2 cellular contexts compared by ENCODE assay signal in the genomic region with DNA sequence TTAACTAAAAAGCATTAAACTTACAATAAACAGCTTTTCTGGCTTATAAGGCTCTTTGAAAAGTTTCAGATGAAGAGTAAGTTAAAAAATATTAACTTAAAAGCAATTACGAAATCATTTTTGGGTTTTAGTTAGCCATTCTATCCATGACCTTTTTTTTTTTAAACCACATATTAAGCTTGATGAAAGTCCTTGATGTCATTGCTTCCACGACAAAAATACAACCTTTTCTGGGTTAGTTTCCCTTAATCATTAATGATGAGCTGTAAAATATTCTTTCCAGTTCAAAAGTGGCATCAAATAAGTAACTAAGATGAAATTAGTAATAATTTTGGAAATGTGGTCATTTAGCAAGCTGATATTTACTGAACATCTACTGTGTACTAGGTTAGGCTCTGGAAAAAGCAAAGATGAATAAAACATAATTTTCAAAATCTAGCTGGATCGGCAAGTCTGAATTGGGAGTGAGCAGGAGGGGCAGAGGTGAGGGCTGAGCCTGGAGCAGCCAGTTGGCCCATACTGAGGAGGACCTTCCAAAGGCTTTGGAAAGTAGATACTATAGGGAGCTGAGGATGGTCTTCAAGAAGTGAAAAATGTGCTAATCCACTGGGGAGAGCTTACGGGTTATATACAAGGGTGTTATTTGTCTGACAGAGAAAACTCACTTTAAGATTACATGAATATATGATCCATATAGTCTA.
TF ChIP-seq lines count a peak whose summit lies in the region.

No MANE protein-coding gene starts in this region.

TF ChIP-seq in liver, 16 proteins besides CTCF, POLR2A, EP300 and RAD21:
- TF ChIP-seq HNF4G (IDR thresholded peaks at IDR 0.05), result no peak
- peak; percentile 25 for TF ChIP-seq YY1 (IDR thresholded peaks at IDR 0.05)
- TF ChIP-seq, protein P1, sequence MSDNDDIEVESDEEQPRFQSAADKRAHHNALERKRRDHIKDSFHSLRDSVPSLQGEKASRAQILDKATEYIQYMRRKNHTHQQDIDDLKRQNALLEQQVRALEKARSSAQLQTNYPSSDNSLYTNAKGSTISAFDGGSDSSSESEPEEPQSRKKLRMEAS (IDR thresholded peaks at IDR 0.05), result no peak
- TF ChIP-seq, protein P2, sequence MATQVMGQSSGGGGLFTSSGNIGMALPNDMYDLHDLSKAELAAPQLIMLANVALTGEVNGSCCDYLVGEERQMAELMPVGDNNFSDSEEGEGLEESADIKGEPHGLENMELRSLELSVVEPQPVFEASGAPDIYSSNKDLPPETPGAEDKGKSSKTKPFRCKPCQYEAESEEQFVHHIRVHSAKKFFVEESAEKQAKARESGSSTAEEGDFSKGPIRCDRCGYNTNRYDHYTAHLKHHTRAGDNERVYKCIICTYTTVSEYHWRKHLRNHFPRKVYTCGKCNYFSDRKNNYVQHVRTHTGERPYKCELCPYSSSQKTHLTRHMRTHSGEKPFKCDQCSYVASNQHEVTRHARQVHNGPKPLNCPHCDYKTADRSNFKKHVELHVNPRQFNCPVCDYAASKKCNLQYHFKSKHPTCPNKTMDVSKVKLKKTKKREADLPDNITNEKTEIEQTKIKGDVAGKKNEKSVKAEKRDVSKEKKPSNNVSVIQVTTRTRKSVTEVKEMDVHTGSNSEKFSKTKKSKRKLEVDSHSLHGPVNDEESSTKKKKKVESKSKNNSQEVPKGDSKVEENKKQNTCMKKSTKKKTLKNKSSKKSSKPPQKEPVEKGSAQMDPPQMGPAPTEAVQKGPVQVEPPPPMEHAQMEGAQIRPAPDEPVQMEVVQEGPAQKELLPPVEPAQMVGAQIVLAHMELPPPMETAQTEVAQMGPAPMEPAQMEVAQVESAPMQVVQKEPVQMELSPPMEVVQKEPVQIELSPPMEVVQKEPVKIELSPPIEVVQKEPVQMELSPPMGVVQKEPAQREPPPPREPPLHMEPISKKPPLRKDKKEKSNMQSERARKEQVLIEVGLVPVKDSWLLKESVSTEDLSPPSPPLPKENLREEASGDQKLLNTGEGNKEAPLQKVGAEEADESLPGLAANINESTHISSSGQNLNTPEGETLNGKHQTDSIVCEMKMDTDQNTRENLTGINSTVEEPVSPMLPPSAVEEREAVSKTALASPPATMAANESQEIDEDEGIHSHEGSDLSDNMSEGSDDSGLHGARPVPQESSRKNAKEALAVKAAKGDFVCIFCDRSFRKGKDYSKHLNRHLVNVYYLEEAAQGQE (IDR thresholded peaks at IDR 0.05), result no peak
- peak; percentile 18 to 31 for TF ChIP-seq RXRA (IDR thresholded peaks at IDR 0.05)
- TF ChIP-seq HNF4A (conservative IDR thresholded peaks at IDR 0.05), result peak; percentile 15 to 22
- TF ChIP-seq FOXA1 (IDR thresholded peaks at IDR 0.05), result no peak
- peak; percentile 18 for TF ChIP-seq SP1 (IDR thresholded peaks at IDR 0.05)
- no peak for TF ChIP-seq NR2F2 (IDR thresholded peaks at IDR 0.05)
- peak in 1 of 2 donors; percentile 13 for TF ChIP-seq JUND (IDR thresholded peaks at IDR 0.05)

TF ChIP-seq in HepG2, 621 proteins besides CTCF, POLR2A, EP300 and RAD21:
- TF ChIP-seq ZNF564 (CRISPR knock-in tag; IDR thresholded peaks at IDR 0.05), result no peak
- TF ChIP-seq TARDBP (CRISPR knock-in tag; IDR thresholded peaks at IDR 0.05), result no peak
- no peak for TF ChIP-seq CHCHD3 (CRISPR knock-in tag; IDR thresholded peaks at IDR 0.05)
- TF ChIP-seq ADNP (CRISPR knock-in tag; IDR thresholded peaks at IDR 0.05), result no peak
- TF ChIP-seq THYN1 (CRISPR knock-in tag; IDR thresholded peaks at IDR 0.05; ENCODE audit: borderline replicate concordance, low read depth), result no peak
- TF ChIP-seq, protein P3, sequence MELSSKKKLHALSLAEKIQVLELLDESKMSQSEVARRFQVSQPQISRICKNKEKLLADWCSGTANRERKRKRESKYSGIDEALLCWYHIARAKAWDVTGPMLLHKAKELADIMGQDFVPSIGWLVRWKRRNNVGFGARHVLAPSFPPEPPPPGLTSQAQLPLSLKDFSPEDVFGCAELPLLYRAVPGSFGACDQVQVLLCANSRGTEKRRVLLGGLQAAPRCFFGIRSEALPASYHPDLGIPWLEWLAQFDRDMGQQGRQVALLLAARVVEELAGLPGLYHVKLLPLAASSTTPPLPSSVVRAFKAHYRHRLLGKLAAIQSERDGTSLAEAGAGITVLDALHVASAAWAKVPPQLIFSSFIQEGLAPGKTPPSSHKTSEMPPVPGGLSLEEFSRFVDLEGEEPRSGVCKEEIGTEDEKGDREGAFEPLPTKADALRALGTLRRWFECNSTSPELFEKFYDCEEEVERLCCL (CRISPR knock-in tag; IDR thresholded peaks at IDR 0.05; ENCODE audit: borderline replicate concordance), result no peak
- TF ChIP-seq, protein P4, sequence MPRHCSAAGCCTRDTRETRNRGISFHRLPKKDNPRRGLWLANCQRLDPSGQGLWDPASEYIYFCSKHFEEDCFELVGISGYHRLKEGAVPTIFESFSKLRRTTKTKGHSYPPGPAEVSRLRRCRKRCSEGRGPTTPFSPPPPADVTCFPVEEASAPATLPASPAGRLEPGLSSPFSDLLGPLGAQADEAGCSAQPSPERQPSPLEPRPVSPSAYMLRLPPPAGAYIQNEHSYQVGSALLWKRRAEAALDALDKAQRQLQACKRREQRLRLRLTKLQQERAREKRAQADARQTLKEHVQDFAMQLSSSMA (CRISPR knock-in tag; IDR thresholded peaks at IDR 0.05), result no peak
- no peak for TF ChIP-seq ZNF296 (CRISPR knock-in tag; conservative IDR thresholded peaks at IDR 0.05)
TF ChIP-seq in HepG2: peak in this region for 0.
